ENCODE assay signal across 20 cellular contexts in the genomic region with DNA sequence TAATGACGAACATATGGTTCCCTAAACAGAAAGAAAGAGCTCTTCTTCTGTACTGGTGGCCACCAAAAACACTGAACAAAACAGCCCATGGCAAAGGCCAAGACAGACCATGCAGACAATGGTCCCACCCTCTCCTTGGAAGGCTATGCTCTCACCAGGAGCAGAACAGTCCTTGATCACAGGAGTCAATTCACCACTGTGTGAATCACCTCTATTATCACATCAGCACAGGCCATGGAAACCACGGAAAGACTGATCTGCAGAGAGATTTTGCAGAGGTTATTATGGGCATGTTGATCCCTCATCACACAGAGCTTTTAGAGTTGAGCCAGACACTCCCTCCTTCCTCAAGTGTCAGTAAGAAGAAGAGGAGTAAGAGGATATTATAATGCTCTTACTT.
"Had no signal": no experiment of that assay in that cellular context is flagged by ENCODE, and none has a peak within 500 bp of the region (broad histone marks: within the 10 kb centered on the region; RNA-seq: fewer than 3 reads in every experiment).

No MANE protein-coding gene starts in this region.

- H3K27ac Mint-ChIP-seq: activated CD4-positive, alpha-beta T cell treated with anti-CD3 and anti-CD28 coated beads, Interleukin-2, amount 10 ng/mL, durations not matched to agents 24 days and 14 days; activated CD8-positive, alpha-beta T cell treated with anti-CD3 and anti-CD28 coated beads for 36 hours; activated naive CD4-positive, alpha-beta T cell treated with anti-CD3 and anti-CD28 coated beads, Interleukin-2, amount 10 ng/mL, durations not matched to agents 7 days and 5 days; T-cell had no signal

- H3K4me1 ChIP-seq: ascending aorta, esophagus squamous epithelium, left lung, sigmoid colon, tibial artery, uterus had no signal

- H3K9me3 ChIP-seq: ascending aorta, esophagus squamous epithelium, left lung, sigmoid colon, tibial artery, uterus had no signal

- H3K9me3 Mint-ChIP-seq: activated CD4-positive, alpha-beta T cell treated with anti-CD3 and anti-CD28 coated beads, Interleukin-2, amount 10 ng/mL, durations not matched to agents 24 days and 14 days; activated CD8-positive, alpha-beta T cell treated with anti-CD3 and anti-CD28 coated beads for 36 hours; activated naive CD4-positive, alpha-beta T cell treated with anti-CD3 and anti-CD28 coated beads, Interleukin-2, amount 10 ng/mL, durations not matched to agents 7 days and 5 days; nephron; T-cell had no signal

- H3K27ac ChIP-seq: ascending aorta, cardiac muscle cell, esophagus squamous epithelium, left lung, sigmoid colon, tibial artery, uterus had no signal

- ATAC-seq: activated CD8-positive, alpha-beta T cell treated with anti-CD3 and anti-CD28 coated beads for 36 hours; left lung; T-cell had no signal

- H3K36me3 ChIP-seq: ascending aorta, cardiac muscle cell, esophagus squamous epithelium, left lung, sigmoid colon, tibial artery, uterus had no signal

- DNase-seq: activated CD8-positive, alpha-beta T cell treated with anti-CD3 and anti-CD28 coated beads for 36 hours; activated naive CD4-positive, alpha-beta T cell treated with anti-CD3 and anti-CD28 coated beads, Interleukin-2, amount 10 ng/mL, durations not matched to agents 7 days and 5 days; activated T-cell treated with anti-CD3 and anti-CD28 coated beads, Interleukin-2, amount 50 U/mL, for 1 hour; dermis blood vessel endothelial cell; effector memory CD4-positive, alpha-beta T cell; esophagus squamous epithelium; hippocampal formation; left lung; midbrain; nucleus accumbens; sigmoid colon; stimulated activated CD4-positive, alpha-beta T cell treated with anti-CD3 and anti-CD28 coated beads, Interleukin-4, amount 100 ng/mL, for 24 hours; stimulated activated naive CD4-positive, alpha-beta T cell; T-cell; tibial artery; uterus had no signal

- H3K27me3 Mint-ChIP-seq: activated CD4-positive, alpha-beta T cell treated with anti-CD3 and anti-CD28 coated beads, Interleukin-2, amount 10 ng/mL, durations not matched to agents 24 days and 14 days; activated naive CD4-positive, alpha-beta T cell treated with anti-CD3 and anti-CD28 coated beads, Interleukin-2, amount 10 ng/mL, durations not matched to agents 7 days and 5 days had no signal

- H3K4me3 ChIP-seq: ascending aorta, cardiac muscle cell, esophagus squamous epithelium, left lung, sigmoid colon, tibial artery, uterus had no signal

- H3K27me3 ChIP-seq: ascending aorta, cardiac muscle cell, uterus had no signal

- H3K4me3 Mint-ChIP-seq: activated CD4-positive, alpha-beta T cell treated with anti-CD3 and anti-CD28 coated beads, Interleukin-2, amount 10 ng/mL, durations not matched to agents 24 days and 14 days; activated CD8-positive, alpha-beta T cell treated with anti-CD3 and anti-CD28 coated beads for 36 hours; activated naive CD4-positive, alpha-beta T cell treated with anti-CD3 and anti-CD28 coated beads, Interleukin-2, amount 10 ng/mL, durations not matched to agents 7 days and 5 days; nephron; T-cell had no signal

- H3K36me3 Mint-ChIP-seq: activated naive CD4-positive, alpha-beta T cell treated with anti-CD3 and anti-CD28 coated beads, Interleukin-2, amount 10 ng/mL, durations not matched to agents 7 days and 5 days; T-cell had no signal

- H3K4me1 Mint-ChIP-seq: activated CD4-positive, alpha-beta T cell treated with anti-CD3 and anti-CD28 coated beads, Interleukin-2, amount 10 ng/mL, durations not matched to agents 24 days and 14 days; activated naive CD4-positive, alpha-beta T cell treated with anti-CD3 and anti-CD28 coated beads, Interleukin-2, amount 10 ng/mL, durations not matched to agents 7 days and 5 days; T-cell had no signal
